8 cellular contexts compared by ENCODE assay signal in genomic region chr7:73154586-73155038, GRCh38.
A peak's percentile ranks its signal among the peaks of the same experiment; 100 is the strongest.
DNase-seq lines count a peak whose midpoint lies in the region; ATAC-seq and TF ChIP-seq lines count a peak whose summit lies in the region.
"Not testable (repeated sequence)": the region's sequence is repeated elsewhere in the genome, so short reads cannot be mapped to it uniquely, and the experiment has no call there.

No MANE protein-coding gene starts in this region.

- ATAC-seq in GM19324 (IDR thresholded peaks at IDR 0.05; ENCODE audit: low FRiP score, unreplicated experiment) (peak; percentile 96), HG02970 (IDR thresholded peaks at IDR 0.05; ENCODE audit: low FRiP score, unreplicated experiment) (peak; percentile 94), left lung (peak; percentile 94)

- H3K9me2 ChIP-seq in PC-9 (ENCODE audit: insufficient read depth), result not testable (repeated sequence)

- DNase-seq in PC-9, result peak; percentile 47 to 92
- peak; percentile 73 for DNase-seq in activated CD8-positive, alpha-beta memory T cell treated with anti-CD3 and anti-CD28 coated beads, Interleukin-2, amount 50 U/mL, for 4 hours
- peak; percentile 87 to 91 for DNase-seq in left lung
- peak; percentile 32 to 78 (median 77) for DNase-seq in stimulated activated CD4-positive, alpha-beta T cell treated with anti-CD3 and anti-CD28 coated beads, Interleukin-12 subunit alpha, Interleukin-12 subunit beta, amount 100 ng/mL, for 48 hours (ENCODE audit: low read depth in 2 of 3, low spot score in 1 of 3)

- WGBS in urinary bladder, result under 1% methylated on average over 28 of the region's 48 CpGs

- H3K36me3 Mint-ChIP-seq in dendritic cell treated with granulocyte-macrophage colony-stimulating factor and Interleukin-4, amounts not matched to agents 40 ng/mL and 50 ng/mL, for 4 days (ENCODE audit: low read depth), result not testable (repeated sequence)

- H3K9me3 Mint-ChIP-seq in dendritic cell treated with granulocyte-macrophage colony-stimulating factor and Interleukin-4, amounts not matched to agents 40 ng/mL and 50 ng/mL, for 4 days, result not testable (repeated sequence)

- H3K27ac Mint-ChIP-seq in dendritic cell treated with granulocyte-macrophage colony-stimulating factor and Interleukin-4, amounts not matched to agents 40 ng/mL and 50 ng/mL, for 4 days, result peak overlapping the region; percentile 61

- H2AFZ ChIP-seq in PC-9, result not testable (repeated sequence)

- intact Hi-C loops in PC-9 (cut with micrococcal nuclease; ENCODE audit: unreplicated experiment); dendritic cell treated with granulocyte-macrophage colony-stimulating factor and Interleukin-4, amounts not matched to agents 40 ng/mL and 50 ng/mL, for 4 days (cut with micrococcal nuclease); left lung (cut with DNase I): not testable (repeated sequence)

- not testable (repeated sequence) for H3K9me3 ChIP-seq in PC-9 (ENCODE audit: insufficient read depth, low read depth); left lung

- H3F3A ChIP-seq in PC-9 (ENCODE audit: insufficient read depth, low read depth), result not testable (repeated sequence)

- H3K4me1 Mint-ChIP-seq in dendritic cell treated with granulocyte-macrophage colony-stimulating factor and Interleukin-4, amounts not matched to agents 40 ng/mL and 50 ng/mL, for 4 days (ENCODE audit: low read depth), result not testable (repeated sequence)

- H3K27ac ChIP-seq in PC-9; urinary bladder (ENCODE audit: low read depth): not testable (repeated sequence)
- H3K27ac ChIP-seq in left lung, result peak overlapping the region in 1 of 2 donors; percentile 48

- not testable (repeated sequence) for BruUV-seq in PC-9 (replicated peaks; lab: Mats Ljungman, UMichigan)

- not testable (repeated sequence) for H3K27me3 ChIP-seq in PC-9 (ENCODE audit: insufficient read depth, low read depth); left lung

- POLR2A ChIA-PET in PC-9 (lab: Charles Lee; ENCODE audit: unreplicated experiment), result not testable (repeated sequence)

- peak overlapping the region; percentile 81 for H3K4me3 Mint-ChIP-seq in dendritic cell treated with granulocyte-macrophage colony-stimulating factor and Interleukin-4, amounts not matched to agents 40 ng/mL and 50 ng/mL, for 4 days

- TF ChIP-seq CTCF in PC-9 (conservative IDR thresholded peaks at IDR 0.05); left lung (IDR thresholded peaks at IDR 0.05): not testable (repeated sequence)

- H3K36me3 ChIP-seq in PC-9 (ENCODE audit: low read depth); left lung; urinary bladder (ENCODE audit: insufficient read depth): not testable (repeated sequence)

- H3K4me1 ChIP-seq in PC-9 (replicated peaks; ENCODE audit: insufficient read depth); left lung; urinary bladder (ENCODE audit: insufficient read depth): not testable (repeated sequence)

- H3K4me3 ChIP-seq in PC-9, result peak overlapping the region; percentile 48; the same call in 1 of the 2 replicates
- peak overlapping the region in 1 of 2 donors; percentile 45 for H3K4me3 ChIP-seq in left lung
- H3K4me3 ChIP-seq in urinary bladder (ENCODE audit: low read depth, low read length), result peak overlapping the region; percentile 58

- peak overlapping the region; percentile 44; the same call in 1 of the 2 replicates for H3K4me2 ChIP-seq in PC-9

- not testable (repeated sequence) for H4K20me1 ChIP-seq in PC-9 (ENCODE audit: insufficient read depth)

- not testable (repeated sequence) for H3K79me2 ChIP-seq in PC-9 (ENCODE audit: low read depth)

- CTCF ChIA-PET in PC-9 (lab: Charles Lee), result not testable (repeated sequence)

- not testable (repeated sequence) for H3K27me3 Mint-ChIP-seq in dendritic cell treated with granulocyte-macrophage colony-stimulating factor and Interleukin-4, amounts not matched to agents 40 ng/mL and 50 ng/mL, for 4 days
